ENCODE assay signal across 17 cellular contexts in genomic region chr10:123868058-123868995, GRCh38. TPM values are rescaled to one million over a fixed set of nuclear protein-coding genes. Genes with fewer than 3 reads are reported as not detected.
DNase-seq lines count a peak whose midpoint lies in the region; ATAC-seq and TF ChIP-seq lines count a peak whose summit lies in the region.
"Had no signal": no experiment of that assay in that cellular context is flagged by ENCODE, and none has a peak within 500 bp of the region (broad histone marks: within the 10 kb centered on the region; RNA-seq: fewer than 3 reads in every experiment).

No MANE protein-coding gene starts in this region.

- peaks cover 9% of the 10 kb centered on the region for H3K27me3 Mint-ChIP-seq in brain
- H3K27me3 Mint-ChIP-seq: activated naive CD8-positive, alpha-beta T cell treated with anti-CD3 and anti-CD28 coated beads, Interleukin-2, amount 10 ng/mL, durations not matched to agents 7 days and 5 days; CD4-positive, CD25-positive, alpha-beta regulatory T cell had no signal

- DNase-seq in COR-L47 (lab: John Stamatoyannopoulos, UW) (peak; percentile 14), NCI-H187 (lab: John Stamatoyannopoulos, UW) (peak; percentile 14 to 56), HT-29 (ENCODE audit: low spot score) (no peak), OCI-M2 (lab: John Stamatoyannopoulos, UW; ENCODE audit: unreplicated experiment) (no peak)
- DNase-seq: activated CD8-positive, alpha-beta T cell treated with anti-CD3 and anti-CD28 coated beads, Interleukin-2, amount 10 ng/mL, durations not matched to agents 7 days and 5 days; activated naive CD8-positive, alpha-beta T cell treated with anti-CD3 and anti-CD28 coated beads, Interleukin-2, amount 10 ng/mL, durations not matched to agents 7 days and 5 days; CD4-positive, CD25-positive, alpha-beta regulatory T cell; heart left ventricle; MM.1S; NCI-H2227 treated with DMSO at 0.1 percent for 48 hours; SHP77 treated with DMSO at 0.1 percent for 48 hours had no signal

- ATAC-seq in GM19455 (IDR thresholded peaks at IDR 0.05; ENCODE audit: unreplicated experiment), result no peak
- no peak for ATAC-seq in HG02798 (IDR thresholded peaks at IDR 0.05; ENCODE audit: poor library complexity, unreplicated experiment)
- ATAC-seq: activated CD8-positive, alpha-beta T cell treated with anti-CD3 and anti-CD28 coated beads, Interleukin-2, amount 10 ng/mL, durations not matched to agents 7 days and 5 days; heart left ventricle had no signal

- no peaks in the 10 kb centered on the region for H3K27me3 ChIP-seq in muscle layer of colon (ENCODE audit: control insufficient read depth in 1 of 2, insufficient read depth in 2 of 2, low read length in 2 of 2)

- no peaks in the 10 kb centered on the region for H3K36me3 Mint-ChIP-seq in brain
- H3K36me3 Mint-ChIP-seq: activated naive CD8-positive, alpha-beta T cell treated with anti-CD3 and anti-CD28 coated beads, Interleukin-2, amount 10 ng/mL, durations not matched to agents 7 days and 5 days; CD4-positive, CD25-positive, alpha-beta regulatory T cell; memory B cell had no signal

- H3K9me3 Mint-ChIP-seq in brain, result peaks cover 4 to 11% (median 10%) of the 10 kb centered on the region in 5 experiments
- H3K9me3 Mint-ChIP-seq: activated naive CD8-positive, alpha-beta T cell treated with anti-CD3 and anti-CD28 coated beads, Interleukin-2, amount 10 ng/mL, durations not matched to agents 7 days and 5 days; memory B cell; T-helper 1 cell treated with Interleukin-12 subunit alpha and Interleukin-12 subunit beta and Interleukin-4 antibody, amounts not matched to agents 30 μg/mL and 1 μg/mL, for 36 hours had no signal

- peaks cover 47% of the 10 kb centered on the region for H3K4me1 Mint-ChIP-seq in brain
- H3K4me1 Mint-ChIP-seq: activated naive CD8-positive, alpha-beta T cell treated with anti-CD3 and anti-CD28 coated beads, Interleukin-2, amount 10 ng/mL, durations not matched to agents 7 days and 5 days; CD4-positive, CD25-positive, alpha-beta regulatory T cell; memory B cell had no signal

- H3K4me3 ChIP-seq in muscle layer of colon (ENCODE audit: low read depth in 1 of 2, low read length in 2 of 2), result no peak overlapping the region
- H3K4me3 ChIP-seq: heart left ventricle had no signal

- no peaks in the 10 kb centered on the region for H3K9me3 ChIP-seq in muscle layer of colon (ENCODE audit: low read length)

- H3K4me3 Mint-ChIP-seq in brain, result no peak overlapping the region
- H3K4me3 Mint-ChIP-seq: activated CD8-positive, alpha-beta T cell treated with anti-CD3 and anti-CD28 coated beads, Interleukin-2, amount 10 ng/mL, durations not matched to agents 7 days and 5 days; activated naive CD8-positive, alpha-beta T cell treated with anti-CD3 and anti-CD28 coated beads, Interleukin-2, amount 10 ng/mL, durations not matched to agents 7 days and 5 days; CD4-positive, CD25-positive, alpha-beta regulatory T cell; memory B cell; T-helper 1 cell treated with Interleukin-12 subunit alpha and Interleukin-12 subunit beta and Interleukin-4 antibody, amounts not matched to agents 30 μg/mL and 1 μg/mL, for 36 hours had no signal

- H3K9ac ChIP-seq in muscle layer of colon (ENCODE audit: low read length), result no peak overlapping the region

- H3K4me1 ChIP-seq in muscle layer of colon (ENCODE audit: insufficient read depth, low read length), result peaks cover 73% of the 10 kb centered on the region

- TF ChIP-seq CTCF in brain (conservative IDR thresholded peaks at IDR 0.05), result no peak

- H3K36me3 ChIP-seq in muscle layer of colon (ENCODE audit: insufficient read depth, low read length), result no peaks in the 10 kb centered on the region
- H3K36me3 ChIP-seq: heart left ventricle had no signal

- peak overlapping the region; percentile 40 for H3K27ac ChIP-seq in muscle layer of colon (ENCODE audit: low read depth, low read length)

- H3K27ac Mint-ChIP-seq in brain, result peak overlapping the region in 4 of 5 experiments; percentile 45 to 91 (median 60)
- H3K27ac Mint-ChIP-seq: activated CD8-positive, alpha-beta T cell treated with anti-CD3 and anti-CD28 coated beads, Interleukin-2, amount 10 ng/mL, durations not matched to agents 7 days and 5 days; activated naive CD8-positive, alpha-beta T cell treated with anti-CD3 and anti-CD28 coated beads, Interleukin-2, amount 10 ng/mL, durations not matched to agents 7 days and 5 days; CD4-positive, CD25-positive, alpha-beta regulatory T cell; memory B cell; T-helper 1 cell treated with Interleukin-12 subunit alpha and Interleukin-12 subunit beta and Interleukin-4 antibody, amounts not matched to agents 30 μg/mL and 1 μg/mL, for 36 hours had no signal

RNA-seq across cellular contexts. Expression of gene CPXM2, which starts 23.3 kb away (rescaled TPM):
- 1.6 TPM for polyA plus RNA-seq in brain (ENCODE audit: insufficient read depth, low read depth, low replicate concordance)
- total RNA-seq in HT-29 (2014; rRNA removed; shearing (Covaris generic)), result not detected in 2 replicates
- total RNA-seq: activated CD8-positive, alpha-beta T cell treated with anti-CD3 and anti-CD28 coated beads, Interleukin-2, amount 10 ng/mL, durations not matched to agents 7 days and 5 days; activated naive CD8-positive, alpha-beta T cell treated with anti-CD3 and anti-CD28 coated beads, Interleukin-2, amount 10 ng/mL, durations not matched to agents 7 days and 5 days; CD4-positive, CD25-positive, alpha-beta regulatory T cell had no signal
- polyA plus RNA-seq: CD4-positive, CD25-positive, alpha-beta regulatory T cell had no signal

Comparison
In these comparisons a context has a peak if more than half of its experiments do, and no peak if none do; other contexts are left out.
1. DNase-seq: peak in COR-L47 (single experiment) and NCI-H187 (2 of 2); none in HT-29 (single experiment) and OCI-M2 (single experiment).